ENCODE assay signal across 19 cellular contexts in genomic region chr18:12819822-12820221, GRCh38.
A peak's percentile ranks its signal among the peaks of the same experiment; 100 is the strongest.
DNase-seq lines count a peak whose midpoint lies in the region; ATAC-seq and TF ChIP-seq lines count a peak whose summit lies in the region.
"Had no signal": no experiment of that assay in that cellular context is flagged by ENCODE, and none has a peak within 500 bp of the region (broad histone marks: within the 10 kb centered on the region; RNA-seq: fewer than 3 reads in every experiment).

No MANE protein-coding gene starts in this region.

- H3K36me3 ChIP-seq in BLaER1 treated with 17β-estradiol and CSF1 and Interleukin-3, amounts not matched to agents 10 nM and 100 nM = peaks cover 82 to 100% (median 92%) of the 10 kb centered on the region in 11 experiments
- H3K36me3 ChIP-seq in right lobe of liver = peaks cover 0 to 4% (median 0%) of the 10 kb centered on the region in 4 donors
- peaks cover 42% of the 10 kb centered on the region for H3K36me3 ChIP-seq in effector memory CD4-positive, alpha-beta T cell (ENCODE audit: control insufficient read depth, insufficient read depth, low read length)

- DNase-seq in G401 (ENCODE audit: low spot score) (peak; percentile 30), astrocyte of the cerebellum (ENCODE audit: low read depth) (peak; percentile 74), right lobe of liver (no peak), cerebellar nuclear complex (lab: John Stamatoyannopoulos, UW) (no peak)
- DNase-seq in effector memory CD4-positive, alpha-beta T cell = no peak
- DNase-seq: activated gamma-delta T cell treated with Interleukin-2 at 50 U/mL for 16 hours; adrenal gland; effector CD4-positive, alpha-beta T cell; esophagus squamous epithelium; glutamatergic neuron; Karpas-422; lower lobe of right lung; naive B cell; NCI-H1417; NCI-H510A treated with DMSO at 0.1 percent for 48 hours; Right ventricle myocardium superior; stimulated activated CD4-positive, alpha-beta T cell treated with anti-CD3 and anti-CD28 coated beads, Interleukin-2, amount 100 ng/mL, for 24 hours had no signal

- TF ChIP-seq CTCF in astrocyte of the cerebellum (IDR thresholded peaks at IDR 0.05; ENCODE audit: low read depth, low read length, missing control alignments) (no peak), right lobe of liver (IDR thresholded peaks at IDR 0.05) (no peak)

- TF ChIP-seq POLR2A in right lobe of liver (IDR thresholded peaks at IDR 0.05) = no peak

- 43% methylated on average over 5 of the region's 5 CpGs for WGBS in right lobe of liver (ENCODE audit: insufficient coverage, low coverage, low lambda C conversion rate, missing lambda C conversion rate)

- H3K9ac ChIP-seq in BLaER1 treated with 17β-estradiol and CSF1 and Interleukin-3, amounts not matched to agents 10 nM and 100 nM = peak overlapping the region in 4 of 11 experiments; percentile 7 to 54 (median 27); a peak in 2 of 22 replicates

- H3K4me2 ChIP-seq in BLaER1 treated with 17β-estradiol and CSF1 and Interleukin-3, amounts not matched to agents 10 nM and 100 nM = peak overlapping the region in 10 of 11 experiments; percentile 8 to 40 (median 24); a peak in 11 of 22 replicates

- H3K4me1 ChIP-seq in BLaER1 treated with 17β-estradiol and CSF1 and Interleukin-3, amounts not matched to agents 10 nM and 100 nM = peaks cover 13 to 66% (median 14%) of the 10 kb centered on the region in 10 experiments; a peak in 18 of 20 replicates
- H3K4me1 ChIP-seq in right lobe of liver = peaks cover 0 to 26% (median 10%) of the 10 kb centered on the region in 4 donors
- no peaks in the 10 kb centered on the region for H3K4me1 ChIP-seq in effector memory CD4-positive, alpha-beta T cell (ENCODE audit: control insufficient read depth, insufficient read depth, low read length, poor library complexity, severe bottlenecking)
- H3K4me1 ChIP-seq: adrenal gland had no signal

- intact Hi-C loops in right lobe of liver (cut with DNase I) = no loop called here

- H3K27ac ChIP-seq in BLaER1 treated with 17β-estradiol and CSF1 and Interleukin-3, amounts not matched to agents 10 nM and 100 nM = peak overlapping the region in 6 of 11 experiments; percentile 22 to 50 (median 32); a peak in 7 of 22 replicates
- peak overlapping the region; percentile 53 to 82 (median 59) for H3K27ac ChIP-seq in right lobe of liver
- H3K27ac ChIP-seq in effector memory CD4-positive, alpha-beta T cell (ENCODE audit: insufficient read depth, low read length, poor library complexity, severe bottlenecking) = no peak overlapping the region
- H3K27ac ChIP-seq: adrenal gland, lower lobe of right lung had no signal

- H3K9me3 ChIP-seq in BLaER1 treated with 17β-estradiol and CSF1 and Interleukin-3, amounts not matched to agents 10 nM and 100 nM (replicated peaks in 1 of 11) = no peaks in the 10 kb centered on the region
- H3K9me3 ChIP-seq in right lobe of liver = no peaks in the 10 kb centered on the region
- H3K9me3 ChIP-seq in effector memory CD4-positive, alpha-beta T cell (ENCODE audit: control insufficient read depth, low read length) = no peaks in the 10 kb centered on the region
- H3K9me3 ChIP-seq: adrenal gland, esophagus squamous epithelium, lower lobe of right lung had no signal

- ATAC-seq in right lobe of liver (peak; percentile 6 to 46 (median 28)), GM18502 (IDR thresholded peaks at IDR 0.05; ENCODE audit: poor library complexity, unreplicated experiment) (no peak)
- ATAC-seq: lower lobe of right lung had no signal

- H3K4me3 ChIP-seq in BLaER1 treated with 17β-estradiol and CSF1 and Interleukin-3, amounts not matched to agents 10 nM and 100 nM = no peak overlapping the region
- H3K4me3 ChIP-seq in astrocyte of the cerebellum (ENCODE audit: low read depth, low read length) (no peak overlapping the region), right lobe of liver (no peak overlapping the region)
- H3K4me3 ChIP-seq in effector memory CD4-positive, alpha-beta T cell (ENCODE audit: insufficient read depth, low read depth, low read length, poor library complexity, severe bottlenecking) = no peak overlapping the region
- H3K4me3 ChIP-seq: adrenal gland, esophagus squamous epithelium, lower lobe of right lung had no signal

- peaks cover 0 to 50% (median 0%) of the 10 kb centered on the region in 11 experiments; a peak in 5 of 22 replicates for H4K20me1 ChIP-seq in BLaER1 treated with 17β-estradiol and CSF1 and Interleukin-3, amounts not matched to agents 10 nM and 100 nM

- in situ Hi-C loops in G401 (cut with HindIII; ENCODE audit: low sequenced_read_pairs) = no loop called here
- in situ Hi-C loops in astrocyte of the cerebellum (cut with HindIII; ENCODE audit: low sequenced_read_pairs) = no loop called here

- H3K27me3 ChIP-seq in BLaER1 treated with 17β-estradiol and CSF1 and Interleukin-3, amounts not matched to agents 10 nM and 100 nM = no peaks in the 10 kb centered on the region
- H3K27me3 ChIP-seq in right lobe of liver = no peaks in the 10 kb centered on the region
- H3K27me3 ChIP-seq in effector memory CD4-positive, alpha-beta T cell (replicated peaks; ENCODE audit: control insufficient read depth, insufficient read depth, low read length, poor library complexity, severe bottlenecking) = no peaks in the 10 kb centered on the region
- H3K27me3 ChIP-seq: adrenal gland, esophagus squamous epithelium had no signal

Comparison
In these comparisons a context has a peak if more than half of its experiments do, and no peak if none do; other contexts are left out.
1. DNase-seq: peak in G401 (single experiment) and astrocyte of the cerebellum (single experiment); none in right lobe of liver (0 of 3), cerebellar nuclear complex (0 of 2) and effector memory CD4-positive, alpha-beta T cell (0 of 3).